In genomic region chr1:30165116-30165515, GRCh38 we compare ENCODE assay signal across 35 cellular contexts.
"Had no signal": no experiment of that assay in that cellular context is flagged by ENCODE, and none has a peak within 500 bp of the region (broad histone marks: within the 10 kb centered on the region; RNA-seq: fewer than 3 reads in every experiment).

No MANE protein-coding gene starts in this region.

- H3K27me3 ChIP-seq: MG63 had no signal

- DNase-seq: Karpas-422, Kasumi-1, MG63, MM.1S, MV-4-11, NCI-H1048, NCI-H1092, NCI-H1092 treated with DMSO at 0.1 percent for 48 hours, NCI-H1105, NCI-H1105 treated with DMSO at 0.1 percent for 48 hours, NCI-H1417, NCI-H1417 treated with DMSO at 0.1 percent for 48 hours, NCI-H1436, NCI-H1436 treated with DMSO at 0.1 percent for 48 hours, NCI-H146, NCI-H1694, NCI-H1694 treated with DMSO at 0.1 percent for 48 hours, NCI-H187, NCI-H187 treated with DMSO at 0.1 percent for 48 hours, NCI-H1930, NCI-H2029, NCI-H2029 treated with DMSO at 0.1 percent for 48 hours, NCI-H2081, NCI-H2081 treated with DMSO at 0.1 percent for 48 hours, NCI-H2107, NCI-H2171, NCI-H2171 treated with DMSO at 0.1 percent for 48 hours, NCI-H2227 treated with DMSO at 0.1 percent for 48 hours, NCI-H226, NCI-H345, NCI-H446, NCI-H446 treated with DMSO at 0.1 percent for 48 hours, NCI-H510A, NCI-H510A treated with DMSO at 0.1 percent for 48 hours, NCI-H524 had no signal

- H3K9me3 ChIP-seq: MG63 had no signal

- H3K4me3 ChIP-seq: MG63 had no signal

- H3K36me3 ChIP-seq: MG63 had no signal
